19 cellular contexts compared by ENCODE assay signal in genomic region chr15:86863226-86863915, GRCh38.
DNase-seq lines count a peak whose midpoint lies in the region; ATAC-seq and TF ChIP-seq lines count a peak whose summit lies in the region.
"Had no signal": no experiment of that assay in that cellular context is flagged by ENCODE, and none has a peak within 500 bp of the region (broad histone marks: within the 10 kb centered on the region; RNA-seq: fewer than 3 reads in every experiment).

No MANE protein-coding gene starts in this region.

- no peaks in the 10 kb centered on the region for H3K27me3 Mint-ChIP-seq in CD8-positive, alpha-beta T cell (ENCODE audit: low read depth)
- H3K27me3 Mint-ChIP-seq: activated CD4-positive, alpha-beta T cell treated with anti-CD3 and anti-CD28 coated beads, Interleukin-2, amount 10 ng/mL, durations not matched to agents 7 days and 5 days; stimulated activated naive CD8-positive, alpha-beta T cell treated with anti-CD3 and anti-CD28 coated beads, Interleukin-15, Interleukin-2, amounts not matched to agents 100 ng/mL and 50 ng/mL, for 24 hours had no signal

- H3K4me3 Mint-ChIP-seq in CD8-positive, alpha-beta T cell: no peak overlapping the region
- H3K4me3 Mint-ChIP-seq: activated CD4-positive, alpha-beta T cell treated with anti-CD3 and anti-CD28 coated beads, Interleukin-2, amount 10 ng/mL, durations not matched to agents 7 days and 5 days; memory B cell; stimulated activated naive CD8-positive, alpha-beta T cell treated with anti-CD3 and anti-CD28 coated beads, Interleukin-15, Interleukin-2, amounts not matched to agents 100 ng/mL and 50 ng/mL, for 24 hours had no signal

- H3K27me3 ChIP-seq in cardiac muscle cell (no peaks in the 10 kb centered on the region), right cardiac atrium (ENCODE audit: control insufficient read depth, insufficient read depth) (no peaks in the 10 kb centered on the region)
- H3K27me3 ChIP-seq in CD8-positive, alpha-beta T cell (ENCODE audit: insufficient read depth, low read length): no peaks in the 10 kb centered on the region
- H3K27me3 ChIP-seq: neutrophil had no signal

- 55% methylated on average over 4 of the region's 4 CpGs for WGBS in right cardiac atrium

- H3K27ac Mint-ChIP-seq in CD8-positive, alpha-beta T cell: no peak overlapping the region
- H3K27ac Mint-ChIP-seq: activated CD4-positive, alpha-beta T cell treated with anti-CD3 and anti-CD28 coated beads, Interleukin-2, amount 10 ng/mL, durations not matched to agents 7 days and 5 days; memory B cell; stimulated activated naive CD8-positive, alpha-beta T cell treated with anti-CD3 and anti-CD28 coated beads, Interleukin-15, Interleukin-2, amounts not matched to agents 100 ng/mL and 50 ng/mL, for 24 hours had no signal

- no peaks in the 10 kb centered on the region for H3K9me3 ChIP-seq in cardiac muscle cell (ENCODE audit: low read depth)
- H3K9me3 ChIP-seq in right cardiac atrium (ENCODE audit: control insufficient read depth, low read length): no peaks in the 10 kb centered on the region
- no peaks in the 10 kb centered on the region for H3K9me3 ChIP-seq in CD8-positive, alpha-beta T cell (ENCODE audit: low read length)
- H3K9me3 ChIP-seq: A549, neutrophil had no signal

- no peaks in the 10 kb centered on the region for H3K36me3 Mint-ChIP-seq in CD8-positive, alpha-beta T cell
- H3K36me3 Mint-ChIP-seq: memory B cell had no signal

- intact Hi-C loops in right cardiac atrium (cut with DNase I): no loop called here
- intact Hi-C loops in CD8-positive, alpha-beta T cell (cut with DNase I, micrococcal nuclease): no loop called here

- POLR2A ChIA-PET in CD8-positive, alpha-beta T cell (lab: Charles Lee): no interaction called here

- TF ChIP-seq CTCF in cardiac muscle cell (IDR thresholded peaks at IDR 0.05; ENCODE audit: low read depth, low read length) (no peak), astrocyte of the cerebellum (IDR thresholded peaks at IDR 0.05; ENCODE audit: low read depth, low read length, missing control alignments) (no peak)
- no peak for TF ChIP-seq CTCF in CD8-positive, alpha-beta T cell (IDR thresholded peaks at IDR 0.05)

- H3K27ac ChIP-seq in cardiac muscle cell (no peak overlapping the region), right cardiac atrium (ENCODE audit: low read length) (no peak overlapping the region)
- no peak overlapping the region for H3K27ac ChIP-seq in CD8-positive, alpha-beta T cell (ENCODE audit: low read depth, low read length)
- H3K27ac ChIP-seq: A549, neutrophil, skin epidermis had no signal

- no peaks in the 10 kb centered on the region for H3K4me1 Mint-ChIP-seq in CD8-positive, alpha-beta T cell (ENCODE audit: low read depth)
- H3K4me1 Mint-ChIP-seq: activated CD4-positive, alpha-beta T cell treated with anti-CD3 and anti-CD28 coated beads, Interleukin-2, amount 10 ng/mL, durations not matched to agents 7 days and 5 days; memory B cell had no signal

- no peaks in the 10 kb centered on the region for H3K36me3 ChIP-seq in cardiac muscle cell
- H3K36me3 ChIP-seq in CD8-positive, alpha-beta T cell (ENCODE audit: insufficient read depth, low read length): no peaks in the 10 kb centered on the region
- H3K36me3 ChIP-seq: HAP-1, neutrophil had no signal

- no peak for ATAC-seq in right cardiac atrium
- ATAC-seq in CD8-positive, alpha-beta T cell: no peak
- ATAC-seq: A549 had no signal

- DNase-seq in cardiac muscle cell (ENCODE audit: low read depth in 1 of 2, low spot score in 1 of 2) (peak; percentile 6 to 12), right cardiac atrium (no peak), astrocyte of the cerebellum (ENCODE audit: low read depth) (peak; percentile 74), iPS-NIHi7 (ENCODE audit: extremely low spot score) (peak; percentile 39), stromal cell of bone marrow (ENCODE audit: low read depth) (peak; percentile 96), AML-193 (lab: John Stamatoyannopoulos, UW) (no peak), HUDEP-2 (lab: John Stamatoyannopoulos, UW; ENCODE audit: unreplicated experiment in 76 of 76) (no peak)
- DNase-seq in CD8-positive, alpha-beta T cell: no peak
- DNase-seq: activated CD4-positive, alpha-beta T cell treated with anti-CD3 and anti-CD28 coated beads, Interleukin-2, amount 10 ng/mL, durations not matched to agents 7 days and 5 days; dermis blood vessel endothelial cell; KG1; NCI-H187 treated with DMSO at 0.1 percent for 48 hours; NCI-H69 had no signal

- in situ Hi-C loops in astrocyte of the cerebellum (cut with HindIII; ENCODE audit: low sequenced_read_pairs): no loop called here

- H3K4me1 ChIP-seq in cardiac muscle cell (ENCODE audit: low read depth) (no peaks in the 10 kb centered on the region), right cardiac atrium (ENCODE audit: control insufficient read depth, insufficient read depth, low read length) (no peaks in the 10 kb centered on the region)
- H3K4me1 ChIP-seq in CD8-positive, alpha-beta T cell (ENCODE audit: insufficient read depth, low read length): no peaks in the 10 kb centered on the region
- H3K4me1 ChIP-seq: A549, HAP-1 had no signal

- CTCF ChIA-PET in CD8-positive, alpha-beta T cell (lab: Charles Lee): no interaction called here

- H3K4me3 ChIP-seq in cardiac muscle cell (no peak overlapping the region), right cardiac atrium (ENCODE audit: low read length) (no peak overlapping the region), astrocyte of the cerebellum (ENCODE audit: low read depth, low read length) (no peak overlapping the region)
- H3K4me3 ChIP-seq in CD8-positive, alpha-beta T cell (ENCODE audit: low read depth, low read length): no peak overlapping the region
- H3K4me3 ChIP-seq: A549, HAP-1, skin epidermis had no signal

- H3K9me3 Mint-ChIP-seq in CD8-positive, alpha-beta T cell: no peaks in the 10 kb centered on the region
- H3K9me3 Mint-ChIP-seq: activated CD4-positive, alpha-beta T cell treated with anti-CD3 and anti-CD28 coated beads, Interleukin-2, amount 10 ng/mL, durations not matched to agents 7 days and 5 days; stimulated activated naive CD8-positive, alpha-beta T cell treated with anti-CD3 and anti-CD28 coated beads, Interleukin-15, Interleukin-2, amounts not matched to agents 100 ng/mL and 50 ng/mL, for 24 hours had no signal

Comparison
In these comparisons a context has a peak if more than half of its experiments do, and no peak if none do; other contexts are left out.
1. DNase-seq: peak in cardiac muscle cell (2 of 2), astrocyte of the cerebellum (single experiment), iPS-NIHi7 (single experiment) and stromal cell of bone marrow (single experiment); none in right cardiac atrium (0 of 3), CD8-positive, alpha-beta T cell (0 of 7), AML-193 (0 of 2) and HUDEP-2 (0 of 76).